22 cellular contexts compared by ENCODE assay signal in the genomic region with DNA sequence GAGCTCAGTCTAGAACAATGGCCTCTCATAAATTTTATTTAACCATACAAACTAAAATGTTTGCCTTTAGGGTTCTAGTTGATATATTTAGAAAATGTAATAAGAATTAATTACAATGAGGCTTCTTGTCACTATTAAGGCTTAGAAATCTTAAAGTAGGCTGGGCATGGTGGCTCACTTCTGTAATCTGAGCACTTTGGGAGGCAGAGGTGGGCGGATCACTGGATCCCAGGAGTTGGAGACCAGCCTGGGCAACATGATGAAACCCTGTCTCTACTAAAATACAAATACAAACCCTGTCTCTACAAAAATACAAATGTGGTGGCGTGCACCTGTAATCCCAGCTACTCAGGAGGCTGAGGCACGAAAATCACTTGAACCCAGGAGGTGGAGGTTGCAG.
"Had no signal": no experiment of that assay in that cellular context is flagged by ENCODE, and none has a peak within 500 bp of the region (broad histone marks: within the 10 kb centered on the region; RNA-seq: fewer than 3 reads in every experiment).

No MANE protein-coding gene starts in this region.

- H3K27me3 Mint-ChIP-seq: naive B cell, type B pancreatic cell had no signal

- H3K4me1 ChIP-seq: lower lobe of right lung had no signal

- H2AFZ ChIP-seq: hepatocyte had no signal

- H3K9me3 Mint-ChIP-seq: effector memory CD8-positive, alpha-beta T cell; type B pancreatic cell had no signal

- H3K4me3 ChIP-seq: esophagus squamous epithelium, hepatocyte, left ventricle myocardium inferior, lower lobe of right lung, skin epidermis, stomach had no signal

- H3K36me3 ChIP-seq: esophagus squamous epithelium, left ventricle myocardium inferior, lower lobe of right lung, neutrophil, stomach had no signal

- ATAC-seq: effector memory CD8-positive, alpha-beta T cell; foreskin keratinocyte; left cardiac atrium; lower lobe of right lung; sciatic nerve had no signal

- DNase-seq: effector memory CD8-positive, alpha-beta T cell; esophagus squamous epithelium; foreskin keratinocyte; head of caudate nucleus; kidney; left cardiac atrium; left ventricle myocardium inferior; lower lobe of right lung; mesenchymal stem cell; naive B cell; posterior cingulate gyrus; stimulated activated CD4-positive, alpha-beta T cell treated with anti-CD3 and anti-CD28 coated beads, Interleukin-2, amount 100 ng/mL, for 24 hours; stimulated activated naive CD4-positive, alpha-beta T cell; stomach; substantia nigra had no signal

- H3K4me2 ChIP-seq: hepatocyte had no signal

- H3K27me3 ChIP-seq: esophagus squamous epithelium, foreskin keratinocyte, hepatocyte, neutrophil, stomach had no signal

- H3K4me1 Mint-ChIP-seq: naive B cell had no signal

- H3K27ac Mint-ChIP-seq: effector memory CD8-positive, alpha-beta T cell; naive B cell; nephron; type B pancreatic cell had no signal

- H3K9me3 ChIP-seq: esophagus squamous epithelium, lower lobe of right lung, neutrophil, stomach had no signal

- H3K79me2 ChIP-seq: hepatocyte had no signal

- H3K27ac ChIP-seq: epithelial cell of prostate, esophagus squamous epithelium, foreskin keratinocyte, hepatocyte, left ventricle myocardium inferior, lower lobe of right lung, neutrophil, skin epidermis, stomach had no signal

- H3K36me3 Mint-ChIP-seq: naive B cell, type B pancreatic cell had no signal

- H3K4me3 Mint-ChIP-seq: effector memory CD8-positive, alpha-beta T cell; naive B cell; nephron; type B pancreatic cell had no signal
